9 cellular contexts compared by ENCODE assay signal in genomic region chr12:116708826-116709756, GRCh38. TPM values are rescaled to one million over a fixed set of nuclear protein-coding genes. Genes with fewer than 3 reads are reported as not detected.
DNase-seq lines count a peak whose midpoint lies in the region; ATAC-seq, FAIRE-seq and TF ChIP-seq lines count a peak whose summit lies in the region.
"Had no signal": no experiment of that assay in that cellular context is flagged by ENCODE, and none has a peak within 500 bp of the region (broad histone marks: within the 10 kb centered on the region; RNA-seq: fewer than 3 reads in every experiment).

No MANE protein-coding gene starts in this region.

- TF ChIP-seq EP300 in ovary (IDR thresholded peaks at IDR 0.05): no peak

- no peak for FAIRE-seq in RCC 7860 (lab: Jason Lieb, UNC)
- FAIRE-seq: colon had no signal

- no peaks in the 10 kb centered on the region for H3K9me2 ChIP-seq in Loucy (replicated peaks; ENCODE audit: low read depth, low read length)

- H3K79me2 ChIP-seq in Loucy (ENCODE audit: insufficient read depth, low read length): no peaks in the 10 kb centered on the region

- no peak for TF ChIP-seq POLR2A in ovary (IDR thresholded peaks at IDR 0.05)

- intact Hi-C loops in ovary (cut with DNase I): no loop called here

- H3K27me3 ChIP-seq in Loucy (ENCODE audit: insufficient read depth, low read length, poor library complexity, severe bottlenecking): no peaks in the 10 kb centered on the region
- no peaks in the 10 kb centered on the region for H3K27me3 ChIP-seq in ovary

- H3K9me3 ChIP-seq in Loucy (ENCODE audit: insufficient read depth, low read depth, low read length) (no peaks in the 10 kb centered on the region), ovary (no peaks in the 10 kb centered on the region)

- 7 to 18% (median 11%) methylated on average over 23 to 26 of the region's 26 CpGs for WGBS in ovary, 3 donors

- H2AFZ ChIP-seq in Loucy (ENCODE audit: low read length): peak overlapping the region; percentile 80

- DNase-seq in ELF-1 (ENCODE audit: low read depth, low spot score) (peak; percentile 38), RCC 7860 (ENCODE audit: low spot score) (peak; percentile 47), fibroblast of villous mesenchyme (ENCODE audit: low read depth) (peak; percentile 31), ovary (peak; percentile 44 to 70 (median 64))
- peak; percentile 74 for DNase-seq in activated effector memory CD4-positive, alpha-beta T cell treated with anti-CD3 and anti-CD28 coated beads, Interleukin-2, amount 50 U/mL, for 16 hours

- H3F3A ChIP-seq in Loucy (ENCODE audit: low read depth): no peaks in the 10 kb centered on the region

- no peak overlapping the region for H3K9ac ChIP-seq in Loucy (ENCODE audit: low read depth, low read length, poor library complexity, severe bottlenecking)

- no peak overlapping the region for H3K27ac ChIP-seq in ovary

- H3K36me3 ChIP-seq in Loucy (ENCODE audit: insufficient read depth, low read length) (no peaks in the 10 kb centered on the region; the same call in 1 of the 2 replicates), ovary (no peaks in the 10 kb centered on the region)

- ATAC-seq in HG03095 (IDR thresholded peaks at IDR 0.05; ENCODE audit: unreplicated experiment): no peak
- no peak for ATAC-seq in GM18511 (IDR thresholded peaks at IDR 0.05; ENCODE audit: unreplicated experiment)

- no peaks in the 10 kb centered on the region for H4K20me1 ChIP-seq in Loucy (ENCODE audit: insufficient read depth, low read length, poor library complexity, severe bottlenecking)

- H3K4me3 ChIP-seq in Loucy (ENCODE audit: low read length, poor library complexity, severe bottlenecking): no peak overlapping the region
- H3K4me3 ChIP-seq in fibroblast of villous mesenchyme (ENCODE audit: low read depth, low read length): no peak overlapping the region
- H3K4me3 ChIP-seq in ovary: no peak overlapping the region

- TF ChIP-seq CTCF in Loucy (conservative IDR thresholded peaks at IDR 0.05; ENCODE audit: low read length) (peak; percentile 75), fibroblast of villous mesenchyme (IDR thresholded peaks at IDR 0.05; ENCODE audit: insufficient read depth, low read depth, low read length) (peak; percentile 35), ovary (IDR thresholded peaks at IDR 0.05) (peak in 1 of 3 donors; percentile 36)

- H3K4me1 ChIP-seq in Loucy (ENCODE audit: insufficient read depth, low read length, poor library complexity, severe bottlenecking) (no peaks in the 10 kb centered on the region), ovary (ENCODE audit: insufficient read depth) (peaks cover 6% of the 10 kb centered on the region)

- H3K4me2 ChIP-seq in Loucy (ENCODE audit: low read depth, low read length, poor library complexity, severe bottlenecking): peak overlapping the region; percentile 24

RNA-seq across cellular contexts. Expression of gene SPRING1, which starts 28.8 kb away (rescaled TPM):
- total RNA-seq in fibroblast of villous mesenchyme: 27.4 and 28.9 TPM in 2 replicates
- total RNA-seq in ovary: 10 to 100 TPM; 11.0 to 19.7 (median 12.3) TPM
- 10 to 100 TPM in 1 of 2 donors, 1 to 10 TPM in 1; 5.0 to 11.0 TPM for polyA plus RNA-seq in ovary

RNA-seq across cellular contexts. Expression of gene RNFT2, which starts 29.0 kb away (rescaled TPM):
- total RNA-seq in fibroblast of villous mesenchyme: 6.1 and 7.3 TPM in 2 replicates
- 1 to 10 TPM in 6 of 7 donors, under 1 TPM in 1; 0.72 to 4.3 (median 2.8) TPM for total RNA-seq in ovary
- polyA plus RNA-seq in ovary: 1 to 10 TPM; 1.0 to 1.6 TPM
